ENCODE assay signal across 18 cellular contexts in the genomic region with DNA sequence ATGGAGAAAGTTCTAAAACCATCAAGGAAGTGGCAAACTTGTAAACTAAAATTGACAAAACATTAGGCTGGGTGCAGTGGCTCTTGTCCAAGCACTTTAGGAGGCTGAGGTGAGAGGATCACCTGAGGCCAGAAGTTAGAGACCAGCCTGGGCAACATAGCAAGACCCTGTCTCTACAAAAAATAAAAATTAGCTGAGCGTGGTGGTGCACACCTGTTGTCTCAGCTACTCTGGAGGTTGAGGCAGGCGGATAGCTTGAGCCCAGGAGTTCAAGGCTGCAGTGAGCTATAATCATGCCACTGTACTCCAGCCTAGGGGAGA. TPM values are rescaled to one million over a fixed set of nuclear protein-coding genes. Genes with fewer than 3 reads are reported as not detected.
DNase-seq lines count a peak whose midpoint lies in the region; ATAC-seq, FAIRE-seq and TF ChIP-seq lines count a peak whose summit lies in the region.
"Had no signal": no experiment of that assay in that cellular context is flagged by ENCODE, and none has a peak within 500 bp of the region (broad histone marks: within the 10 kb centered on the region; RNA-seq: fewer than 3 reads in every experiment).

No MANE protein-coding gene starts in this region.

- H3K4me3 ChIP-seq in DND-41 (ENCODE audit: low read depth in 1 of 2, low read length in 2 of 2), result no peak overlapping the region
- H3K4me3 ChIP-seq in PC-3 (ENCODE audit: low read length), result no peak overlapping the region
- H3K4me3 ChIP-seq in HepG2 (replicated peaks in 1 of 3; ENCODE audit: insufficient read depth in 1 of 3, low read depth in 2 of 3, low read length in 3 of 3), result no peak overlapping the region
- H3K4me3 ChIP-seq: GM23248, pancreas, uterus had no signal

- H3K4me1 ChIP-seq in DND-41 (ENCODE audit: insufficient read depth, low read length) (no peaks in the 10 kb centered on the region), PC-3 (ENCODE audit: insufficient read depth, low read length) (peaks cover 8% of the 10 kb centered on the region; the same call in 1 of the 2 replicates), HepG2 (ENCODE audit: insufficient read depth, low read length) (peaks cover 43% of the 10 kb centered on the region)
- H3K4me1 ChIP-seq: uterus had no signal

- DNase-seq in DND-41 (no peak), PC-3 (no peak), HepG2 (ENCODE audit: low spot score) (no peak), immature natural killer cell (no peak), GDM1 (lab: John Stamatoyannopoulos, UW) (no peak)
- DNase-seq in central memory CD4-positive, alpha-beta T cell, result no peak
- DNase-seq: activated CD4-positive, alpha-beta T cell treated with anti-CD3 and anti-CD28 coated beads for 48 hours; activated naive CD4-positive, alpha-beta T cell; cerebellar nuclear complex; effector memory CD4-positive, alpha-beta T cell; NCI-H1092 treated with DMSO at 0.1 percent for 48 hours; NCI-H2171; pancreas; stimulated activated CD4-positive, alpha-beta T cell treated with anti-CD3 and anti-CD28 coated beads, Interleukin-2, amount 100 ng/mL, for 48 hours; uterus had no signal

- no peak for TF ChIP-seq RAD21 in HepG2 (CRISPR knock-in tag; IDR thresholded peaks at IDR 0.05)

- no peaks in the 10 kb centered on the region for H3K36me3 Mint-ChIP-seq in immature natural killer cell

- in situ Hi-C loops in HepG2 (cut with HindIII; ENCODE audit: extremely low pct_ligation_motif_present, low pct_unique_long_range_greater_than_20kb), result loop anchor here (5.0 to 25.0 kb wide), 2 partner anchors 90 to 440 kb away; no protein-coding TSS in a partner anchor

- ATAC-seq in DND-41 (ENCODE audit: insufficient read depth, low read depth) (0 out of 3 replicates have a peak, but pooled peaks have one; percentile 24), GM21723 (IDR thresholded peaks at IDR 0.05; ENCODE audit: unreplicated experiment) (peak; percentile 19), PC-3 (peak; percentile 11; the same call in 1 of the 2 replicates), HepG2 (no peak), GM18505 (IDR thresholded peaks at IDR 0.05; ENCODE audit: unreplicated experiment) (no peak)

- FAIRE-seq in HepG2 (lab: Jason Lieb, UNC), result no peak

- BruUV-seq in PC-3 (replicated peaks; lab: Mats Ljungman, UMichigan) (no TSS peak), HepG2 (replicated peaks; lab: Mats Ljungman, UMichigan) (no TSS peak)

- H3K4me3 Mint-ChIP-seq in immature natural killer cell, result no peak overlapping the region

- intact Hi-C loops in PC-3 (cut with micrococcal nuclease) (loop anchor here (1.0 to 2.0 kb wide), 5 partner anchors 82 to 447 kb away; no protein-coding TSS in a partner anchor), HepG2 (cut with micrococcal nuclease; ENCODE audit: unreplicated experiment) (loop anchor here (1.0 to 10.0 kb wide), 3 partner anchors 90 to 520 kb away; no protein-coding TSS in a partner anchor)

- H3K27ac Mint-ChIP-seq in immature natural killer cell, result no peak overlapping the region

- CTCF ChIA-PET in PC-3 (lab: Charles Lee) (interaction anchor here (0.6 to 4.0 kb wide), 4 partner anchors 81 to 220 kb away, joined by 3 to 130 read pairs (median 4); no protein-coding TSS in a partner anchor), HepG2 (lab: Yijun Ruan, JAX; ENCODE audit: low intra/inter-chr PET ratio, low total read pairs) (interaction anchor here (2.8 kb wide), 1 partner anchor 90 kb away, joined by 20 read pairs; no protein-coding TSS in a partner anchor)

- H3K27ac ChIP-seq in DND-41 (ENCODE audit: low read length), result no peak overlapping the region
- H3K27ac ChIP-seq in PC-3 (ENCODE audit: low read length), result no peak overlapping the region
- no peak overlapping the region for H3K27ac ChIP-seq in HepG2 (ENCODE audit: extremely low read length, insufficient read depth, low read length)
- H3K27ac ChIP-seq: GM23248, uterus had no signal

- no peaks in the 10 kb centered on the region for H3K9me3 Mint-ChIP-seq in immature natural killer cell

- no peak for TF ChIP-seq EP300 in HepG2 (IDR thresholded peaks at IDR 0.05; ENCODE audit: low read depth in 2 of 2, low read length in 2 of 2)
- TF ChIP-seq EP300 in HepG2 (CRISPR knock-in tag; IDR thresholded peaks at IDR 0.05; ENCODE audit: borderline replicate concordance), result no peak

- no peaks in the 10 kb centered on the region for H4K20me1 ChIP-seq in DND-41 (ENCODE audit: insufficient read depth, low read length)
- H4K20me1 ChIP-seq in PC-3 (ENCODE audit: low read length), result no peaks in the 10 kb centered on the region
- no peaks in the 10 kb centered on the region for H4K20me1 ChIP-seq in HepG2 (ENCODE audit: insufficient read depth, low read length)

- H3K9me3 ChIP-seq in DND-41 (ENCODE audit: insufficient read depth, low read length, severe bottlenecking), result no peaks in the 10 kb centered on the region
- H3K9me3 ChIP-seq in PC-3 (ENCODE audit: low read length), result no peaks in the 10 kb centered on the region
- H3K9me3 ChIP-seq in HepG2 (ENCODE audit: low read length), result no peaks in the 10 kb centered on the region
- H3K9me3 ChIP-seq: pancreas, uterus had no signal

- H3K4me2 ChIP-seq in DND-41 (ENCODE audit: insufficient read depth, low read length) (no peak overlapping the region), PC-3 (ENCODE audit: low read length) (no peak overlapping the region), HepG2 (ENCODE audit: low read depth, low read length) (no peak overlapping the region)

- WGBS in HepG2 (ENCODE audit: low lambda C conversion rate), result 52% methylated on average over 2 of the region's 2 CpGs

- H2AFZ ChIP-seq in DND-41 (ENCODE audit: low read depth, low read length) (no peak overlapping the region), PC-3 (ENCODE audit: low read length) (no peak overlapping the region), HepG2 (ENCODE audit: low read length) (no peak overlapping the region)
- H2AFZ ChIP-seq: GM23248 had no signal

- TF ChIP-seq CTCF in DND-41 (IDR thresholded peaks at IDR 0.05; ENCODE audit: borderline replicate concordance, extremely low read depth, low read length, poor library complexity, severe bottlenecking) (no peak), PC-3 (conservative IDR thresholded peaks at IDR 0.05; ENCODE audit: low read depth, low read length) (no peak), HepG2 (CRISPR knock-in tag; IDR thresholded peaks at IDR 0.05) (no peak)

- H3K36me3 ChIP-seq in DND-41 (ENCODE audit: insufficient read depth, low read length) (no peaks in the 10 kb centered on the region), PC-3 (ENCODE audit: low read depth, low read length) (no peaks in the 10 kb centered on the region), HepG2 (replicated peaks in 1 of 2; ENCODE audit: control insufficient read depth in 1 of 2, insufficient read depth in 2 of 2, low read length in 2 of 2) (no peaks in the 10 kb centered on the region)
- H3K36me3 ChIP-seq: pancreas, uterus had no signal

- POLR2A ChIA-PET in PC-3 (lab: Charles Lee; ENCODE audit: unreplicated experiment) (interaction anchor here (0.6 to 0.7 kb wide), 2 partner anchors 21 to 1344 kb away, joined by 3 to 19 read pairs; no protein-coding TSS in a partner anchor), HepG2 (lab: Yijun Ruan, JAX) (no interaction called here)

- H3K27me3 Mint-ChIP-seq in immature natural killer cell (ENCODE audit: low read depth in 3 of 3), result peaks cover 0 to 2% (median 0%) of the 10 kb centered on the region in 3 donors

- H3K79me2 ChIP-seq in DND-41 (ENCODE audit: insufficient read depth, low read length) (no peaks in the 10 kb centered on the region), PC-3 (ENCODE audit: low read length) (no peaks in the 10 kb centered on the region), HepG2 (ENCODE audit: insufficient read depth, low read length) (no peaks in the 10 kb centered on the region)

- H3K9me2 ChIP-seq in PC-3 (replicated peaks; ENCODE audit: low read length), result no peaks in the 10 kb centered on the region

- no peaks in the 10 kb centered on the region for H3F3A ChIP-seq in PC-3 (ENCODE audit: low read length, unreplicated experiment)

- no peaks in the 10 kb centered on the region for H3K27me3 ChIP-seq in DND-41 (ENCODE audit: insufficient read depth, low read length, poor library complexity)
- no peaks in the 10 kb centered on the region for H3K27me3 ChIP-seq in PC-3 (ENCODE audit: low read length)
- no peaks in the 10 kb centered on the region for H3K27me3 ChIP-seq in HepG2 (ENCODE audit: control insufficient read depth in 1 of 2, insufficient read depth in 2 of 2, low read length in 2 of 2)
- H3K27me3 ChIP-seq: pancreas, uterus had no signal

- TF ChIP-seq POLR2A in HepG2 (IDR thresholded peaks at IDR 0.05; ENCODE audit: insufficient read depth in 1 of 2, low read depth in 2 of 2, low read length in 2 of 2) (no peak), GM18505 (IDR thresholded peaks at IDR 0.05; ENCODE audit: borderline replicate concordance, extremely low read depth, insufficient read depth, insufficient read length) (no peak)

- H3K4me1 Mint-ChIP-seq in immature natural killer cell, result no peaks in the 10 kb centered on the region

- H3K9ac ChIP-seq in DND-41 (ENCODE audit: low read depth, low read length) (no peak overlapping the region), PC-3 (ENCODE audit: low read length) (no peak overlapping the region), HepG2 (ENCODE audit: insufficient read depth, low read depth, low read length) (no peak overlapping the region)
- H3K9ac ChIP-seq: GM23248 had no signal

RNA-seq across cellular contexts. Expression of a gene that starts 29.4 kb away (rescaled TPM):
- 40.5 and 77.5 TPM in 2 replicates for total RNA-seq in PC-3 (2014; rRNA removed)
- total RNA-seq in HepG2 (2016; rRNA removed; fragmentation: Illumina TruSeq; extraction: Trizol), result 46.0 and 84.5 TPM in 2 replicates
- total RNA-seq in HepG2 (2016; cell fraction: cytosol; rRNA removed; fragmentation: Illumina TruSeq; extraction: Trizol; ENCODE audit: low read depth), result 10.1 and 14.0 TPM in 2 replicates
- 43.5 and 77.3 TPM in 2 replicates for total RNA-seq in HepG2 (2016; cell fraction: insoluble cytoplasmic fraction; rRNA removed; fragmentation: Illumina TruSeq; extraction: Trizol)
- 20.4 and 25.0 TPM in 2 replicates for total RNA-seq in HepG2 (2016; cell fraction: membrane; rRNA removed; fragmentation: Illumina TruSeq; extraction: Trizol)
- 63.5 and 64.6 TPM in 2 replicates for total RNA-seq in HepG2 (2016; cell fraction: nucleus; rRNA removed; fragmentation: Illumina TruSeq; extraction: Trizol)
- 31.3 and 47.7 TPM in 2 replicates for polyA plus RNA-seq in HepG2 (2011; rRNA removed)
- polyA plus RNA-seq in HepG2 (2011; cell fraction: cytosol; rRNA removed), result 16.7 and 20.6 TPM in 2 replicates
- 33.6 and 52.8 TPM in 2 replicates for polyA plus RNA-seq in HepG2 (2011; cell fraction: nucleus; rRNA removed)
- polyA plus RNA-seq in HepG2 (2012), result 123 and 162 TPM in 2 replicates
- polyA plus RNA-seq in HepG2 (2016; cell fraction: cytosol; fragmentation: Illumina TruSeq; extraction: Trizol; ENCODE audit: low read depth), result 10.0 TPM in 2 replicates
- 350 and 380 TPM in 2 replicates for polyA plus RNA-seq in HepG2 (2016; cell fraction: insoluble cytoplasmic fraction; fragmentation: Illumina TruSeq; extraction: Trizol; ENCODE audit: low read depth)
- polyA plus RNA-seq in HepG2 (2016; cell fraction: membrane; fragmentation: Illumina TruSeq; extraction: Trizol; ENCODE audit: low read depth), result 20.3 and 21.1 TPM in 2 replicates
- 259 and 277 TPM in 2 replicates for polyA plus RNA-seq in HepG2 (2016; cell fraction: nucleus; fragmentation: Illumina TruSeq; extraction: Trizol; ENCODE audit: insufficient read depth, low read depth)
- 6.6 and 20.1 TPM in 2 replicates for polyA minus RNA-seq in HepG2 (2011; rRNA and poly(A)+ RNA removed; ENCODE audit: low replicate concordance)
- polyA minus RNA-seq in HepG2 (2011; cell fraction: cytosol; rRNA and poly(A)+ RNA removed), result 14.9 and 18.1 TPM in 2 replicates
- 66.1 and 67.3 TPM in 2 replicates for polyA minus RNA-seq in HepG2 (2011; cell fraction: nucleus; rRNA and poly(A)+ RNA removed)
- 100 to 1,000 TPM in 1 of 3 donors, 10 to 100 TPM in 2; 71.7 to 107 (median 85.5) TPM for polyA plus RNA-seq in immature natural killer cell

RNA-seq across cellular contexts. Expression of a gene that starts 30.3 kb away (rescaled TPM):
- total RNA-seq in PC-3 (2014; rRNA removed) (1.1 and 1.9 TPM in 2 replicates), HepG2 (2016; rRNA removed; fragmentation: Illumina TruSeq; extraction: Trizol) (3.0 and 3.1 TPM in 2 replicates)
- total RNA-seq in HepG2 (2016; cell fraction: cytosol; rRNA removed; fragmentation: Illumina TruSeq; extraction: Trizol; ENCODE audit: low read depth), result 1.4 and 2.3 TPM in 2 replicates
- total RNA-seq in HepG2 (2016; cell fraction: insoluble cytoplasmic fraction; rRNA removed; fragmentation: Illumina TruSeq; extraction: Trizol), result 2.8 and 3.6 TPM in 2 replicates
- 2.1 and 2.4 TPM in 2 replicates for total RNA-seq in HepG2 (2016; cell fraction: membrane; rRNA removed; fragmentation: Illumina TruSeq; extraction: Trizol)
- total RNA-seq in HepG2 (2016; cell fraction: nucleus; rRNA removed; fragmentation: Illumina TruSeq; extraction: Trizol), result 2.8 and 4.0 TPM in 2 replicates
- polyA plus RNA-seq in HepG2 (2011; rRNA removed) (0.42 and 0.52 TPM in 2 replicates), immature natural killer cell (1 to 10 TPM; 1.3 to 2.6 (median 1.5) TPM)
- 0.16 and 0.24 TPM in 2 replicates for polyA plus RNA-seq in HepG2 (2011; cell fraction: cytosol; rRNA removed)
- 0.76 and 0.97 TPM in 2 replicates for polyA plus RNA-seq in HepG2 (2011; cell fraction: nucleus; rRNA removed)
- polyA plus RNA-seq in HepG2 (2012), result 1.3 and 3.0 TPM in 2 replicates
- polyA plus RNA-seq in HepG2 (2016; cell fraction: cytosol; fragmentation: Illumina TruSeq; extraction: Trizol; ENCODE audit: low read depth), result 1.1 and 1.2 TPM in 2 replicates
- polyA plus RNA-seq in HepG2 (2016; cell fraction: insoluble cytoplasmic fraction; fragmentation: Illumina TruSeq; extraction: Trizol; ENCODE audit: low read depth), result 3.5 TPM in 2 replicates
- 1.2 and 1.4 TPM in 2 replicates for polyA plus RNA-seq in HepG2 (2016; cell fraction: membrane; fragmentation: Illumina TruSeq; extraction: Trizol; ENCODE audit: low read depth)
- 2.5 and 4.3 TPM in 2 replicates for polyA plus RNA-seq in HepG2 (2016; cell fraction: nucleus; fragmentation: Illumina TruSeq; extraction: Trizol; ENCODE audit: insufficient read depth, low read depth)
- 0.56 and 0.76 TPM in 2 replicates for polyA minus RNA-seq in HepG2 (2011; rRNA and poly(A)+ RNA removed; ENCODE audit: low replicate concordance)
- 0.59 and 0.62 TPM in 2 replicates for polyA minus RNA-seq in HepG2 (2011; cell fraction: cytosol; rRNA and poly(A)+ RNA removed)
- polyA minus RNA-seq in HepG2 (2011; cell fraction: nucleus; rRNA and poly(A)+ RNA removed), result 0.90 and 1.5 TPM in 2 replicates

Comparison
In these comparisons a context has a peak if more than half of its experiments do, and no peak if none do; other contexts are left out.
1. ATAC-seq: peak in DND-41 (single experiment), GM21723 (single experiment) and PC-3 (single experiment); none in HepG2 (single experiment) and GM18505 (single experiment).